7 cellular contexts compared by ENCODE assay signal in genomic region chr19:49514151-49514550, GRCh38. TPM values are rescaled to one million over a fixed set of nuclear protein-coding genes. Genes with fewer than 3 reads are reported as not detected.
DNase-seq lines count a peak whose midpoint lies in the region; ATAC-seq and TF ChIP-seq lines count a peak whose summit lies in the region.
"Had no signal": no experiment of that assay in that cellular context is flagged by ENCODE, and none has a peak within 500 bp of the region (broad histone marks: within the 10 kb centered on the region; RNA-seq: fewer than 3 reads in every experiment).

No MANE protein-coding gene starts in this region.

- no peaks in the 10 kb centered on the region for H3K27me3 ChIP-seq in BLaER1 treated with 17β-estradiol and CSF1 and Interleukin-3, amounts not matched to agents 10 nM and 100 nM
- H3K27me3 ChIP-seq in left lung = no peaks in the 10 kb centered on the region
- no peaks in the 10 kb centered on the region for H3K27me3 ChIP-seq in brain microvascular endothelial cell (replicated peaks)

- DNase-seq in OCI-LY7 (ENCODE audit: low spot score) (no peak), left lung (peak in 1 of 2 donors; percentile 75), globus pallidus (ENCODE audit: low spot score) (no peak), brain microvascular endothelial cell (no peak), MCF 10A (ENCODE audit: unreplicated experiment) (no peak)
- DNase-seq: stimulated activated CD4-positive, alpha-beta T cell treated with anti-CD3 and anti-CD28 coated beads, Interleukin-4, amount 100 ng/mL, for 1 hour had no signal

- peaks cover 11% of the 10 kb centered on the region for H3K27me3 Mint-ChIP-seq in MCF 10A (ENCODE audit: insufficient read depth, unreplicated experiment)

- no peaks in the 10 kb centered on the region for H3K9me3 Mint-ChIP-seq in MCF 10A (ENCODE audit: unreplicated experiment)

- peak overlapping the region; percentile 87 to 99 (median 95) for H3K4me2 ChIP-seq in BLaER1 treated with 17β-estradiol and CSF1 and Interleukin-3, amounts not matched to agents 10 nM and 100 nM
- peak overlapping the region; percentile 75 for H3K4me2 ChIP-seq in OCI-LY7 (ENCODE audit: low read length)

- no peaks in the 10 kb centered on the region for H3K9me2 ChIP-seq in OCI-LY7 (ENCODE audit: insufficient read depth, low read length)

- intact Hi-C loops in OCI-LY7 (cut with micrococcal nuclease; ENCODE audit: unreplicated experiment) (no loop called here), left lung (cut with DNase I) (no loop called here), MCF 10A (cut with micrococcal nuclease) (no loop called here)

- H3K4me3 Mint-ChIP-seq in MCF 10A (ENCODE audit: unreplicated experiment) = no peak overlapping the region

- H3K4me1 ChIP-seq in BLaER1 treated with 17β-estradiol and CSF1 and Interleukin-3, amounts not matched to agents 10 nM and 100 nM = peaks cover 83 to 95% (median 88%) of the 10 kb centered on the region in 10 experiments
- H3K4me1 ChIP-seq in OCI-LY7 (ENCODE audit: insufficient read depth, low read length, poor library complexity, severe bottlenecking) (peaks cover 21% of the 10 kb centered on the region), left lung (peaks cover 0 to 59% of the 10 kb centered on the region in 2 donors)

- peaks cover 0 to 41% (median 0%) of the 10 kb centered on the region in 11 experiments; a peak in 9 of 22 replicates for H3K36me3 ChIP-seq in BLaER1 treated with 17β-estradiol and CSF1 and Interleukin-3, amounts not matched to agents 10 nM and 100 nM
- H3K36me3 ChIP-seq in OCI-LY7 (ENCODE audit: insufficient read depth, low read length) (no peaks in the 10 kb centered on the region), left lung (peaks cover 0 to 14% of the 10 kb centered on the region in 2 donors), brain microvascular endothelial cell (replicated peaks) (no peaks in the 10 kb centered on the region)

- H3K4me3 ChIP-seq in BLaER1 treated with 17β-estradiol and CSF1 and Interleukin-3, amounts not matched to agents 10 nM and 100 nM = peak overlapping the region; percentile 69 to 96 (median 76)
- H3K4me3 ChIP-seq in OCI-LY7 (ENCODE audit: low read depth, low read length, poor library complexity, severe bottlenecking) = no peak overlapping the region
- peak overlapping the region; percentile 72 to 74 for H3K4me3 ChIP-seq in left lung
- H3K4me3 ChIP-seq in brain microvascular endothelial cell (ENCODE audit: low read depth, low read length) = no peak overlapping the region

- no peak overlapping the region for H3K27ac Mint-ChIP-seq in MCF 10A (ENCODE audit: low read depth, unreplicated experiment)

- peak overlapping the region; percentile 84 to 98 (median 92); a peak in 21 of 22 replicates for H3K27ac ChIP-seq in BLaER1 treated with 17β-estradiol and CSF1 and Interleukin-3, amounts not matched to agents 10 nM and 100 nM
- H3K27ac ChIP-seq in OCI-LY7 (ENCODE audit: low read depth, low read length, poor library complexity, severe bottlenecking) = no peak overlapping the region
- H3K27ac ChIP-seq in left lung = peak overlapping the region in 1 of 2 donors; percentile 91
- no peak overlapping the region for H3K27ac ChIP-seq in brain microvascular endothelial cell

- in situ Hi-C loops in brain microvascular endothelial cell (cut with HindIII; ENCODE audit: low pct_ligation_motif_present, low sequenced_read_pairs) = loop anchor here (10.0 kb wide), 1 partner anchor 51 kb away; no protein-coding TSS in a partner anchor

- peaks cover 0 to 27% (median 0%) of the 10 kb centered on the region in 11 experiments; a peak in 4 of 22 replicates for H4K20me1 ChIP-seq in BLaER1 treated with 17β-estradiol and CSF1 and Interleukin-3, amounts not matched to agents 10 nM and 100 nM
- H4K20me1 ChIP-seq in OCI-LY7 (ENCODE audit: insufficient read depth, low read length) = no peaks in the 10 kb centered on the region

- H3K79me2 ChIP-seq in OCI-LY7 (ENCODE audit: insufficient read depth, low read depth, low read length) = no peaks in the 10 kb centered on the region

- CTCF ChIA-PET in OCI-LY7 (lab: Charles Lee; ENCODE audit: unreplicated experiment) = no interaction called here
- CTCF ChIA-PET in MCF 10A (lab: Yijun Ruan, JAX) = interaction anchor here (0.6 to 0.7 kb wide), 3 partner anchors 55 to 162 kb away, joined by 3 read pairs; no protein-coding TSS in a partner anchor

- H3K4me1 Mint-ChIP-seq in MCF 10A (ENCODE audit: insufficient read depth, unreplicated experiment) = peaks cover 6% of the 10 kb centered on the region

- H3K9ac ChIP-seq in BLaER1 treated with 17β-estradiol and CSF1 and Interleukin-3, amounts not matched to agents 10 nM and 100 nM = peak overlapping the region; percentile 85 to 95 (median 90)

- BruUV-seq in OCI-LY7 (replicated peaks; lab: Mats Ljungman, UMichigan) = no TSS peak
- BruUV-seq in MCF 10A (replicated peaks; lab: Mats Ljungman, UMichigan) = no TSS peak

- no peak overlapping the region for H2AFZ ChIP-seq in OCI-LY7 (ENCODE audit: low read length)

- TF ChIP-seq CTCF in OCI-LY7 (conservative IDR thresholded peaks at IDR 0.05; ENCODE audit: low read length) (no peak), left lung (IDR thresholded peaks at IDR 0.05) (no peak), brain microvascular endothelial cell (IDR thresholded peaks at IDR 0.05; ENCODE audit: low read depth, low read length, missing control alignments) (no peak), MCF 10A (IDR thresholded peaks at IDR 0.05; ENCODE audit: unreplicated experiment) (no peak)

- POLR2A ChIA-PET in OCI-LY7 (lab: Charles Lee) = interaction anchor here (1.1 kb wide), 1 partner anchor 162 kb away, joined by 3 read pairs; no protein-coding TSS in a partner anchor
- POLR2A ChIA-PET in MCF 10A (lab: Yijun Ruan, JAX) = no interaction called here

- no peaks in the 10 kb centered on the region for H3K9me3 ChIP-seq in BLaER1 treated with 17β-estradiol and CSF1 and Interleukin-3, amounts not matched to agents 10 nM and 100 nM (replicated peaks in 1 of 11)
- H3K9me3 ChIP-seq in OCI-LY7 (ENCODE audit: low read length) = no peaks in the 10 kb centered on the region
- no peaks in the 10 kb centered on the region for H3K9me3 ChIP-seq in left lung

- peak; percentile 6 for ATAC-seq in left lung

- no peaks in the 10 kb centered on the region for H3K36me3 Mint-ChIP-seq in MCF 10A (ENCODE audit: insufficient read depth, unreplicated experiment)

RNA-seq across cellular contexts. Expression of gene FCGRT, which starts 1.7 kb away (rescaled TPM):
- 19.4 and 20.9 TPM in 2 replicates for total RNA-seq in OCI-LY7 (2014; rRNA removed; shearing (Covaris generic))
- total RNA-seq in OCI-LY7 (2022) (10.7 and 11.6 TPM in 2 replicates), left lung (100 to 1,000 TPM; 283 to 288 TPM), MCF 10A (2022) (not detected in 2 replicates)

RNA-seq across cellular contexts. Expression of gene RCN3, which starts 13.7 kb away (rescaled TPM):
- total RNA-seq in OCI-LY7 (2014; rRNA removed; shearing (Covaris generic)) = 0.77 and 1.4 TPM in 2 replicates
- total RNA-seq in OCI-LY7 (2022) = 1.3 and 2.1 TPM in 2 replicates
- 10 to 100 TPM; 55.4 to 65.3 TPM for total RNA-seq in left lung
- not detected in 2 replicates for total RNA-seq in MCF 10A (2022)

RNA-seq across cellular contexts. Expression of gene RPS11, which starts 17.9 kb away (rescaled TPM):
- total RNA-seq in OCI-LY7 (2014; rRNA removed; shearing (Covaris generic)) = 6,180 and 6,539 TPM in 2 replicates
- total RNA-seq in OCI-LY7 (2022) (2,366 and 2,673 TPM in 2 replicates), left lung (1,000 to 10,000 TPM; 1,463 to 1,657 TPM), MCF 10A (2022) (2,096 and 2,306 TPM in 2 replicates)

RNA-seq across cellular contexts. Expression of gene RPL13A, which starts 26.7 kb away (rescaled TPM):
- total RNA-seq in OCI-LY7 (2014; rRNA removed; shearing (Covaris generic)) = 6,720 and 8,461 TPM in 2 replicates
- total RNA-seq in OCI-LY7 (2022) = 2,999 and 3,606 TPM in 2 replicates
- 1,000 to 10,000 TPM; 1,924 to 2,053 TPM for total RNA-seq in left lung
- 3,716 and 3,819 TPM in 2 replicates for total RNA-seq in MCF 10A (2022)

RNA-seq across cellular contexts. Expression of gene FLT3LG, which starts 40.1 kb away (rescaled TPM):
- 8.2 and 10.1 TPM in 2 replicates for total RNA-seq in OCI-LY7 (2014; rRNA removed; shearing (Covaris generic))
- total RNA-seq in OCI-LY7 (2022) (8.4 and 11.7 TPM in 2 replicates), left lung (10 to 100 TPM in 1 of 2 donors, 1 to 10 TPM in 1; 6.8 to 10.1 TPM), MCF 10A (2022) (1.5 and 3.6 TPM in 2 replicates)

Comparison
In these comparisons a context has a peak if more than half of its experiments do, and no peak if none do; other contexts are left out.
1. H3K27ac ChIP-seq: peak in BLaER1 treated with 17β-estradiol and CSF1 and Interleukin-3, amounts not matched to agents 10 nM and 100 nM (11 of 11); none in OCI-LY7 (single experiment) and brain microvascular endothelial cell (single experiment).
2. H3K4me3 ChIP-seq: peak in BLaER1 treated with 17β-estradiol and CSF1 and Interleukin-3, amounts not matched to agents 10 nM and 100 nM (10 of 10) and left lung (2 of 2); none in OCI-LY7 (single experiment) and brain microvascular endothelial cell (single experiment).
3. RNA of gene FCGRT, which starts 1.7 kb away (total RNA-seq): 283 to 288 TPM in left lung; 10.7 to 20.9 TPM in OCI-LY7 and not detected in MCF 10A; every median in the first group is over 10 times any median in the second.
4. RNA of gene RCN3, which starts 13.7 kb away (total RNA-seq): 55.4 to 65.3 TPM in left lung; 0.77 to 2.1 TPM in OCI-LY7 and not detected in MCF 10A; every median in the first group is over 10 times any median in the second.